14 cellular contexts compared by ENCODE assay signal in the genomic region with DNA sequence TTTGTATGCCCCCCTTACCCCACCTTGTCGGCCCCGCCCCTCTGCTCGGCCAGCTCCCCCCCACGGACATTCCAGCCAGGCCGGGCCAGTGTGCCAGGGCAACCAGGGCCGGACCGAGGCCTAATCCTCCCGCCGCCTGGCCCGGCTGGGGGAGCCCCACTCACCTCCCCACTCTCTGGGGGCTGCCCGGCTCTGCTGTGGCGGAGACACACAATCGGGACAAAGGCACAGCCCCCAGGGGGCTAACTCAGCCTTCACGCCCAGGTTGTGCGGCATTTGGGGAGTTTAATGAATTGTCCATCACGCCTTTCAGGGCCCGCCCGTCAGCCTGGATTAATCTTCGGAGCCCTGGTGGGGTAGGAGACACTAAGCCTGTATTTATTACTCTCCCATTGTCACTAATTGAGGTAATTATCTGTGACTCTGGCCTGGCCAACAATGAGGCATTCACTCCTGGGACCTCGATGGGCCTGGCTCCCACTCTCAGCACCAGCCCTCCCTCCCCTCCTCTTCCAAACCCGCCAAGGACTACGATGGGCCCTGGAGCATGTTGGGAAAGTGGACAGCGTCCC. TPM values are rescaled to one million over a fixed set of nuclear protein-coding genes. Genes with fewer than 3 reads are reported as not detected.
A peak's percentile ranks its signal among the peaks of the same experiment; 100 is the strongest.
DNase-seq lines count a peak whose midpoint lies in the region; ATAC-seq and TF ChIP-seq lines count a peak whose summit lies in the region.
"Had no signal": no experiment of that assay in that cellular context is flagged by ENCODE, and none has a peak within 500 bp of the region (broad histone marks: within the 10 kb centered on the region; RNA-seq: fewer than 3 reads in every experiment).

No MANE protein-coding gene starts in this region.

- intact Hi-C loops in posterior vena cava (cut with DNase I): no loop called here

- H3K27me3 ChIP-seq in GM23338 (ENCODE audit: insufficient read depth) (peaks cover 95% of the 10 kb centered on the region), WERI-Rb-1 (ENCODE audit: insufficient read depth, low read depth, severe bottlenecking) (peaks cover 2% of the 10 kb centered on the region)

- H3K4me2 ChIP-seq in GM23338: no peak overlapping the region

- TF ChIP-seq CTCF in GM23338 (conservative IDR thresholded peaks at IDR 0.05; ENCODE audit: low read depth in 2 of 2): no peak
- no peak for TF ChIP-seq CTCF in WERI-Rb-1 (IDR thresholded peaks at IDR 0.05; ENCODE audit: low read depth, low read length)

- no peak overlapping the region for H3K4me3 ChIP-seq in GM23338
- H3K4me3 ChIP-seq in WERI-Rb-1 (ENCODE audit: low read depth, low read length): peak overlapping the region; percentile 38
- H3K4me3 ChIP-seq: GM12878 had no signal

- no peak overlapping the region for H3K4me3 Mint-ChIP-seq in GM23338
- no peak overlapping the region for H3K4me3 Mint-ChIP-seq in T-helper 2 cell treated with Interferon-gamma antibody and Interleukin-4, amounts not matched to agents 5 μg/mL and 100 μg/mL, for 36 hours

- no peak for ATAC-seq in GM23338
- ATAC-seq: GM12878 had no signal

- H3K27ac ChIP-seq in GM23338 (ENCODE audit: low read depth) (no peak overlapping the region), WERI-Rb-1 (no peak overlapping the region)

- H3K36me3 ChIP-seq in GM23338 (ENCODE audit: insufficient read depth): no peaks in the 10 kb centered on the region
- H3K36me3 ChIP-seq in WERI-Rb-1: no peaks in the 10 kb centered on the region

- no peak overlapping the region for H3K27ac Mint-ChIP-seq in GM23338
- no peak overlapping the region for H3K27ac Mint-ChIP-seq in T-helper 2 cell treated with Interferon-gamma antibody and Interleukin-4, amounts not matched to agents 5 μg/mL and 100 μg/mL, for 36 hours

- H3K4me1 Mint-ChIP-seq in GM23338: peaks cover 16% of the 10 kb centered on the region
- H3K4me1 Mint-ChIP-seq in T-helper 2 cell treated with Interferon-gamma antibody and Interleukin-4, amounts not matched to agents 5 μg/mL and 100 μg/mL, for 36 hours (ENCODE audit: low read depth): peaks cover 11% of the 10 kb centered on the region

- no peaks in the 10 kb centered on the region for H3K9me3 ChIP-seq in WERI-Rb-1 (ENCODE audit: severe bottlenecking)

- H3K4me1 ChIP-seq in GM23338 (ENCODE audit: insufficient read depth): no peaks in the 10 kb centered on the region

- H3K9me2 ChIP-seq in GM23338 (ENCODE audit: insufficient read depth): no peaks in the 10 kb centered on the region

- H4K20me1 ChIP-seq in GM23338 (replicated peaks; ENCODE audit: insufficient read depth): peaks cover 11% of the 10 kb centered on the region; the same call in 1 of the 2 replicates

- no peaks in the 10 kb centered on the region for H3K9me3 Mint-ChIP-seq in GM23338
- no peaks in the 10 kb centered on the region for H3K9me3 Mint-ChIP-seq in T-helper 2 cell treated with Interferon-gamma antibody and Interleukin-4, amounts not matched to agents 5 μg/mL and 100 μg/mL, for 36 hours

- no peaks in the 10 kb centered on the region for H3F3A ChIP-seq in GM23338 (replicated peaks; ENCODE audit: low read depth)

- H3K79me2 ChIP-seq in GM23338 (replicated peaks; ENCODE audit: insufficient read depth): no peaks in the 10 kb centered on the region

- peak; percentile 4 for DNase-seq in GM23338 (ENCODE audit: low spot score)
- DNase-seq in NCI-H2227 treated with DMSO at 0.1 percent for 48 hours (lab: John Stamatoyannopoulos, UW): peak; percentile 18
- peak; percentile 45 for DNase-seq in WERI-Rb-1
- peak; percentile 76 for DNase-seq in posterior vena cava (ENCODE audit: low spot score)
- no peak for DNase-seq in stimulated activated CD4-positive, alpha-beta T cell treated with anti-CD3 and anti-CD28 coated beads, Interleukin-4, amount 100 ng/mL, for 24 hours
- DNase-seq in T-helper 2 cell treated with Interferon-gamma antibody and Interleukin-4, amounts not matched to agents 5 μg/mL and 100 μg/mL, for 36 hours (ENCODE audit: low spot score): no peak
- no peak for DNase-seq in superior temporal gyrus (ENCODE audit: extremely low spot score)
- DNase-seq: NCI-H1694 treated with DMSO at 0.1 percent for 48 hours, NCI-H226, NCI-H526, SIG-M5, T-helper 2 cell had no signal

- H2AFZ ChIP-seq in GM23338: no peak overlapping the region

- H3K36me3 Mint-ChIP-seq in GM23338 (ENCODE audit: low read depth): no peaks in the 10 kb centered on the region
- H3K36me3 Mint-ChIP-seq in T-helper 2 cell treated with Interferon-gamma antibody and Interleukin-4, amounts not matched to agents 5 μg/mL and 100 μg/mL, for 36 hours (ENCODE audit: low read depth): no peaks in the 10 kb centered on the region

- H3K27me3 Mint-ChIP-seq in GM23338 (ENCODE audit: insufficient read depth, low read depth, poor library complexity): peaks cover 62% of the 10 kb centered on the region
- peaks cover 77% of the 10 kb centered on the region for H3K27me3 Mint-ChIP-seq in T-helper 2 cell treated with Interferon-gamma antibody and Interleukin-4, amounts not matched to agents 5 μg/mL and 100 μg/mL, for 36 hours (ENCODE audit: low read depth)

TF ChIP-seq in GM23338, 12 proteins besides CTCF, POLR2A, EP300 and RAD21 (continues in another document):
- TF ChIP-seq STAT1 (IDR thresholded peaks at IDR 0.05; ENCODE audit: unreplicated experiment): no peak
- TF ChIP-seq ZNF462 (CRISPR knock-in tag; IDR thresholded peaks at IDR 0.05): no peak

RNA-seq across cellular contexts. Expression of gene WNT1, which starts 8.7 kb away (rescaled TPM):
- not detected in 2 replicates for total RNA-seq in GM23338 (2014; rRNA removed; shearing (Covaris generic))
- not detected in 2 replicates for polyA plus RNA-seq in GM23338 (2016; fragmentation: Nextera tagmentation; extraction: Ambion mirVana)
- not detected for total RNA-seq in posterior vena cava
- total RNA-seq: GM12878 had no signal
- polyA plus RNA-seq: BJ, GM12878 had no signal

RNA-seq across cellular contexts. Expression of gene DDN, which starts 12.4 kb away (rescaled TPM):
- 0.04 and 0.10 TPM in 2 replicates for total RNA-seq in GM23338 (2014; rRNA removed; shearing (Covaris generic))
- polyA plus RNA-seq in GM23338 (2016; fragmentation: Nextera tagmentation; extraction: Ambion mirVana): 0.12 TPM in 1 of 2 replicates, not detected in the other
- not detected for total RNA-seq in posterior vena cava

RNA-seq across cellular contexts. Expression of gene WNT10B, which starts 15.3 kb away (rescaled TPM):
- total RNA-seq in GM23338 (2014; rRNA removed; shearing (Covaris generic)): 0.50 TPM in 1 of 2 replicates, not detected in the other
- not detected in 2 replicates for polyA plus RNA-seq in GM23338 (2016; fragmentation: Nextera tagmentation; extraction: Ambion mirVana)
- 1 to 10 TPM in 1 of 2 donors, under 1 TPM in 1; 0.33 to 4.0 TPM for total RNA-seq in posterior vena cava

RNA-seq across cellular contexts. Expression of gene ARF3, which starts 29.5 kb away (rescaled TPM):
- 125 and 130 TPM in 2 replicates for total RNA-seq in GM23338 (2014; rRNA removed; shearing (Covaris generic))
- 53.9 and 57.0 TPM in 2 replicates for polyA plus RNA-seq in GM23338 (2016; fragmentation: Nextera tagmentation; extraction: Ambion mirVana)
- total RNA-seq in posterior vena cava: 100 to 1,000 TPM; 127 to 130 TPM

RNA-seq across cellular contexts. Expression of gene PRKAG1, which starts 31.8 kb away (rescaled TPM):
- total RNA-seq in GM23338 (2014; rRNA removed; shearing (Covaris generic)): 27.2 and 35.4 TPM in 2 replicates
- 19.1 and 19.9 TPM in 2 replicates for polyA plus RNA-seq in GM23338 (2016; fragmentation: Nextera tagmentation; extraction: Ambion mirVana)
- 10 to 100 TPM; 52.2 to 57.3 TPM for total RNA-seq in posterior vena cava

Comparison
In these comparisons a context has a peak if more than half of its experiments do, and no peak if none do; other contexts are left out.
1. DNase-seq: peak in GM23338 (single experiment), NCI-H2227 treated with DMSO at 0.1 percent for 48 hours (single experiment), WERI-Rb-1 (single experiment) and posterior vena cava (single experiment); none in stimulated activated CD4-positive, alpha-beta T cell treated with anti-CD3 and anti-CD28 coated beads, Interleukin-4, amount 100 ng/mL, for 24 hours (single experiment), T-helper 2 cell treated with Interferon-gamma antibody and Interleukin-4, amounts not matched to agents 5 μg/mL and 100 μg/mL, for 36 hours (single experiment) and superior temporal gyrus (single experiment).